16 cellular contexts compared by ENCODE assay signal in genomic region chr10:132913559-132914115, GRCh38. TPM values are rescaled to one million over a fixed set of nuclear protein-coding genes. Genes with fewer than 3 reads are reported as not detected.
"Had no signal": no experiment of that assay in that cellular context is flagged by ENCODE, and none has a peak within 500 bp of the region (broad histone marks: within the 10 kb centered on the region; RNA-seq: fewer than 3 reads in every experiment).

No MANE protein-coding gene starts in this region.

- H3K4me3 Mint-ChIP-seq: activated B cell treated with CpG ODN at 0.5 μM for 24 hours; activated CD4-positive, alpha-beta memory T cell treated with anti-CD3 and anti-CD28 coated beads for 36 hours; activated naive CD4-positive, alpha-beta T cell treated with anti-CD3 and anti-CD28 coated beads for 36 hours had no signal

- H3K9me3 Mint-ChIP-seq: activated B cell treated with CpG ODN at 0.5 μM for 24 hours; activated CD4-positive, alpha-beta memory T cell treated with anti-CD3 and anti-CD28 coated beads for 36 hours; activated naive CD4-positive, alpha-beta T cell treated with anti-CD3 and anti-CD28 coated beads for 36 hours had no signal

- H3K27ac Mint-ChIP-seq: activated B cell treated with CpG ODN at 0.5 μM for 24 hours; activated CD4-positive, alpha-beta memory T cell treated with anti-CD3 and anti-CD28 coated beads for 36 hours; activated naive CD4-positive, alpha-beta T cell treated with anti-CD3 and anti-CD28 coated beads for 36 hours had no signal

- H3K27ac ChIP-seq: body of pancreas, hepatocyte had no signal

- DNase-seq: activated B cell treated with CpG ODN at 0.5 μM for 24 hours; activated CD4-positive, alpha-beta memory T cell treated with anti-CD3 and anti-CD28 coated beads for 36 hours; activated CD4-positive, alpha-beta T cell treated with anti-CD3 and anti-CD28 coated beads for 4 hours; activated naive CD4-positive, alpha-beta T cell treated with anti-CD3 and anti-CD28 coated beads for 36 hours; body of pancreas; mammary epithelial cell; stimulated activated CD4-positive, alpha-beta T cell treated with anti-CD3 and anti-CD28 coated beads, Interleukin-12 subunit alpha, Interleukin-12 subunit beta, amount 100 ng/mL, for 4 hours; stimulated activated CD4-positive, alpha-beta T cell treated with anti-CD3 and anti-CD28 coated beads, Interleukin-1b, Interleukin-23, amount 100 ng/mL, for 48 hours; stimulated activated CD8-positive, alpha-beta memory T cell treated with anti-CD3 and anti-CD28 coated beads, Interleukin-4, amount 100 ng/mL, for 48 hours; stimulated activated naive CD4-positive, alpha-beta T cell; T-helper 1 cell; T-helper 9 cell had no signal

- H3K4me1 ChIP-seq: body of pancreas had no signal

- H3K36me3 Mint-ChIP-seq: activated CD4-positive, alpha-beta memory T cell treated with anti-CD3 and anti-CD28 coated beads for 36 hours had no signal

- H3K4me3 ChIP-seq: body of pancreas, hepatocyte had no signal

- H3K27me3 ChIP-seq: body of pancreas, hepatocyte had no signal

- ATAC-seq: body of pancreas, left lobe of liver had no signal

- H3K9me3 ChIP-seq: body of pancreas had no signal

RNA-seq across cellular contexts. Expression of gene CFAP46, which starts 28.7 kb away (rescaled TPM):
- total RNA-seq: activated naive CD4-positive, alpha-beta T cell treated with anti-CD3 and anti-CD28 coated beads for 36 hours; myocyte had no signal
- polyA plus RNA-seq: mammary epithelial cell, urinary bladder had no signal
